In the genomic region with DNA sequence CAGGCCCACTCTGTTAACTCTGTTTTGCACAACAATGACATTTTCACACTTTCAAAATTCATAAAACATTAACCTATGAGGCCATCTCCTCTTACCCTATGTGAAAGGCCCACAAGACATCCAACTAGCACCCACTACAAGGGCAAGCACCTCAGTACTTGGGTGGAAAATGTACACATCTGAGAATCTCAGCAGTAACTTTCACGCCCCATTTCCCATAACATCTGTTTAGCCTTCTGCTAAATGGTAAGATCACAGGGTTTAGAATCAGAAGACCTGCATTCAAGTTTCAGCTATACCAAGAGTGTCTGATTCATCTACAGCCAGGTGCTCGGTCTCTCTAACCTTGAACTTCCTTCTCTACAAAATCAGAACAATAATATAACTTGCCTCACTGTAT, we compare ENCODE assay signal across 11 cellular contexts.
DNase-seq lines count a peak whose midpoint lies in the region; ATAC-seq and TF ChIP-seq lines count a peak whose summit lies in the region.
"Had no signal": no experiment of that assay in that cellular context is flagged by ENCODE, and none has a peak within 500 bp of the region (broad histone marks: within the 10 kb centered on the region; RNA-seq: fewer than 3 reads in every experiment).

No MANE protein-coding gene starts in this region.

- no peak overlapping the region for H3K4me2 ChIP-seq in OCI-LY7 (ENCODE audit: low read length)

- H3K79me2 ChIP-seq in OCI-LY7 (ENCODE audit: insufficient read depth, low read depth, low read length) = no peaks in the 10 kb centered on the region

- no peaks in the 10 kb centered on the region for H4K20me1 ChIP-seq in OCI-LY7 (ENCODE audit: insufficient read depth, low read length)

- H3K4me3 ChIP-seq in OCI-LY7 (ENCODE audit: low read depth, low read length, poor library complexity, severe bottlenecking) = no peak overlapping the region

- ATAC-seq in GM18861 (IDR thresholded peaks at IDR 0.05; ENCODE audit: unreplicated experiment) (peak; percentile 88), GM21367 (IDR thresholded peaks at IDR 0.05; ENCODE audit: unreplicated experiment) (peak; percentile 76), HG02973 (IDR thresholded peaks at IDR 0.05; ENCODE audit: unreplicated experiment) (peak; percentile 60)

- intact Hi-C loops in OCI-LY7 (cut with micrococcal nuclease; ENCODE audit: unreplicated experiment) = no loop called here
- intact Hi-C loops in posterior vena cava (cut with DNase I) = no loop called here

- no peaks in the 10 kb centered on the region for H3K36me3 ChIP-seq in OCI-LY7 (ENCODE audit: insufficient read depth, low read length)

- no peak overlapping the region for H2AFZ ChIP-seq in OCI-LY7 (ENCODE audit: low read length)

- H3K9me3 ChIP-seq in OCI-LY7 (ENCODE audit: low read length) = 0 out of 2 replicates have a peak, but pooled peaks cover 6% of the 10 kb centered on the region
- H3K9me3 ChIP-seq: neutrophil had no signal

- DNase-seq in OCI-LY7 (ENCODE audit: low spot score) = peak; percentile 76
- DNase-seq in inferior parietal cortex (ENCODE audit: extremely low spot score) = no peak
- DNase-seq in iPS-NIHi11 (ENCODE audit: low spot score) = no peak
- no peak for DNase-seq in posterior vena cava (ENCODE audit: low spot score)
- DNase-seq: effector CD8-positive, alpha-beta T cell; glutamatergic neuron; Karpas-422 had no signal

- peak overlapping the region; percentile 22 for H3K27ac ChIP-seq in OCI-LY7 (ENCODE audit: low read depth, low read length, poor library complexity, severe bottlenecking)
- H3K27ac ChIP-seq: neutrophil had no signal

- H3K9me2 ChIP-seq in OCI-LY7 (ENCODE audit: insufficient read depth, low read length) = no peaks in the 10 kb centered on the region

- POLR2A ChIA-PET in OCI-LY7 (lab: Charles Lee) = no interaction called here

- CTCF ChIA-PET in OCI-LY7 (lab: Charles Lee; ENCODE audit: unreplicated experiment) = no interaction called here

- peaks cover 20% of the 10 kb centered on the region for H3K4me1 ChIP-seq in OCI-LY7 (ENCODE audit: insufficient read depth, low read length, poor library complexity, severe bottlenecking)

- BruUV-seq in OCI-LY7 (replicated peaks; lab: Mats Ljungman, UMichigan) = no TSS peak

- TF ChIP-seq CTCF in OCI-LY7 (conservative IDR thresholded peaks at IDR 0.05; ENCODE audit: low read length) = no peak
